Comparison of ENCODE assay signal across 8 cellular contexts in genomic region chr20:4685923-4686221, GRCh38. TPM values are rescaled to one million over a fixed set of nuclear protein-coding genes. Genes with fewer than 3 reads are reported as not detected.
DNase-seq lines count a peak whose midpoint lies in the region; ATAC-seq and TF ChIP-seq lines count a peak whose summit lies in the region.

No MANE protein-coding gene starts in this region.

- POLR2A ChIA-PET in OCI-LY7 (lab: Charles Lee): no interaction called here

- peak overlapping the region; percentile 8 for H3K23ac ChIP-seq in neuronal stem cell (ENCODE audit: low read depth, low read length, poor library complexity)

- H2AFZ ChIP-seq in OCI-LY7 (ENCODE audit: low read length): no peak overlapping the region
- peak overlapping the region; percentile 95 for H2AFZ ChIP-seq in neuronal stem cell (ENCODE audit: low read length)

- H2BK120ac ChIP-seq in neuronal stem cell (ENCODE audit: low read depth, low read length): no peak overlapping the region

- no peak overlapping the region for H3K18ac ChIP-seq in neuronal stem cell (ENCODE audit: low read length)

- DNase-seq in CD4-positive, CD25-positive, alpha-beta regulatory T cell: no peak
- DNase-seq in OCI-LY7 (ENCODE audit: low spot score) (no peak), endodermal cell (no peak), neuronal stem cell (ENCODE audit: low spot score) (no peak), cerebellar cortex (ENCODE audit: low spot score) (no peak), hippocampal formation (lab: John Stamatoyannopoulos, UW) (no peak), DMS53 (lab: John Stamatoyannopoulos, UW) (no peak)

- H3K4me2 ChIP-seq in OCI-LY7 (ENCODE audit: low read length) (peak overlapping the region; percentile 88), neuronal stem cell (ENCODE audit: insufficient read depth, low read length, poor library complexity, severe bottlenecking) (peak overlapping the region; percentile 74)

- TF ChIP-seq CTCF in OCI-LY7 (conservative IDR thresholded peaks at IDR 0.05; ENCODE audit: low read length) (no peak), endodermal cell (conservative IDR thresholded peaks at IDR 0.05) (no peak)

- peak overlapping the region; percentile 95 to 96 (median 95) for H3K27ac Mint-ChIP-seq in CD4-positive, CD25-positive, alpha-beta regulatory T cell
- no peak overlapping the region for H3K27ac Mint-ChIP-seq in endodermal cell

- no peak for ATAC-seq in CD4-positive, CD25-positive, alpha-beta regulatory T cell (ENCODE audit: low read depth in 2 of 2)
- no peak for ATAC-seq in GM18505 (IDR thresholded peaks at IDR 0.05; ENCODE audit: unreplicated experiment)

- no peaks in the 10 kb centered on the region for H4K20me1 ChIP-seq in OCI-LY7 (ENCODE audit: insufficient read depth, low read length)

- H3K36me3 Mint-ChIP-seq in CD4-positive, CD25-positive, alpha-beta regulatory T cell: peaks cover 1% of the 10 kb centered on the region
- no peaks in the 10 kb centered on the region for H3K36me3 Mint-ChIP-seq in endodermal cell (ENCODE audit: low read depth)

- H3K4ac ChIP-seq in neuronal stem cell (ENCODE audit: low read length): no peak overlapping the region

- H2BK12ac ChIP-seq in neuronal stem cell (ENCODE audit: low read length): no peak overlapping the region

- no peaks in the 10 kb centered on the region for H3K79me1 ChIP-seq in neuronal stem cell (ENCODE audit: low read depth, low read length)

- WGBS in endodermal cell (ENCODE audit: insufficient coverage in 1 of 2, insufficient read length in 1 of 2), 2 experiments: 11 to 17% methylated on average over 7 of the region's 8 CpGs
- WGBS in neuronal stem cell (ENCODE audit: extremely low coverage in 2 of 2, insufficient read length in 2 of 2, insufficient replicate concordance in 1 of 2), 2 donors: no CpG with 5 or more reads among the region's 8 CpGs

- no TSS peak for BruUV-seq in OCI-LY7 (replicated peaks; lab: Mats Ljungman, UMichigan)

- TF ChIP-seq POLR2A in GM18505 (IDR thresholded peaks at IDR 0.05; ENCODE audit: borderline replicate concordance, extremely low read depth, insufficient read depth, insufficient read length): no peak

- no peaks in the 10 kb centered on the region for H3K9me3 ChIP-seq in CD4-positive, CD25-positive, alpha-beta regulatory T cell (ENCODE audit: control insufficient read depth in 2 of 2, low read length in 2 of 2)
- H3K9me3 ChIP-seq in OCI-LY7 (ENCODE audit: low read length) (no peaks in the 10 kb centered on the region), endodermal cell (ENCODE audit: control insufficient read depth, low read length) (no peaks in the 10 kb centered on the region), neuronal stem cell (replicated peaks in 1 of 2; ENCODE audit: control insufficient read depth in 2 of 2, insufficient read depth in 1 of 2, low read depth in 1 of 2, low read length in 2 of 2) (peaks cover 0 to 3% of the 10 kb centered on the region in 2 donors)

- H3K4me1 Mint-ChIP-seq in CD4-positive, CD25-positive, alpha-beta regulatory T cell: peaks cover 39 to 67% (median 51%) of the 10 kb centered on the region in 4 donors
- H3K4me1 Mint-ChIP-seq in endodermal cell: peaks cover 7% of the 10 kb centered on the region

- H3K27me3 ChIP-seq in CD4-positive, CD25-positive, alpha-beta regulatory T cell (ENCODE audit: control insufficient read depth, insufficient read depth, low read length): no peaks in the 10 kb centered on the region
- H3K27me3 ChIP-seq in endodermal cell (ENCODE audit: control insufficient read depth, insufficient read depth, low read length, poor library complexity, severe bottlenecking) (peaks cover 10% of the 10 kb centered on the region), neuronal stem cell (ENCODE audit: control insufficient read depth in 3 of 3, insufficient read depth in 3 of 3, low read depth in 1 of 3, low read length in 3 of 3) (peaks cover 0 to 16% (median 8%) of the 10 kb centered on the region in 3 experiments)

- peak overlapping the region; percentile 88 for H3K4me3 ChIP-seq in CD4-positive, CD25-positive, alpha-beta regulatory T cell (ENCODE audit: low read depth, low read length)
- peak overlapping the region; percentile 70 for H3K4me3 ChIP-seq in OCI-LY7 (ENCODE audit: low read depth, low read length, poor library complexity, severe bottlenecking)
- H3K4me3 ChIP-seq in endodermal cell (ENCODE audit: low read length): peak overlapping the region; percentile 79
- H3K4me3 ChIP-seq in neuronal stem cell (ENCODE audit: low read length in 2 of 2): peak overlapping the region; percentile 68 to 89

- no peaks in the 10 kb centered on the region for H3K36me3 ChIP-seq in CD4-positive, CD25-positive, alpha-beta regulatory T cell (ENCODE audit: control insufficient read depth, insufficient read depth, low read length)
- no peaks in the 10 kb centered on the region for H3K36me3 ChIP-seq in OCI-LY7 (ENCODE audit: insufficient read depth, low read length)
- no peaks in the 10 kb centered on the region for H3K36me3 ChIP-seq in endodermal cell (ENCODE audit: control insufficient read depth, insufficient read depth, low read length)
- no peaks in the 10 kb centered on the region for H3K36me3 ChIP-seq in neuronal stem cell (replicated peaks in 1 of 2; ENCODE audit: control insufficient read depth in 2 of 2, insufficient read depth in 2 of 2, low read length in 2 of 2)

- no peak overlapping the region for H4K91ac ChIP-seq in neuronal stem cell (ENCODE audit: low read depth, low read length, poor library complexity)

- intact Hi-C loops in OCI-LY7 (cut with micrococcal nuclease; ENCODE audit: unreplicated experiment): no loop called here

- H3K4me1 ChIP-seq in CD4-positive, CD25-positive, alpha-beta regulatory T cell (ENCODE audit: control insufficient read depth, insufficient read depth, low read length, poor library complexity, severe bottlenecking): peaks cover 60% of the 10 kb centered on the region
- H3K4me1 ChIP-seq in OCI-LY7 (ENCODE audit: insufficient read depth, low read length, poor library complexity, severe bottlenecking): no peaks in the 10 kb centered on the region
- no peaks in the 10 kb centered on the region for H3K4me1 ChIP-seq in endodermal cell (ENCODE audit: control insufficient read depth, insufficient read depth, low read length)
- H3K4me1 ChIP-seq in neuronal stem cell (ENCODE audit: control insufficient read depth in 2 of 2, insufficient read depth in 1 of 2, low read depth in 1 of 2, low read length in 2 of 2): peaks cover 3 to 12% of the 10 kb centered on the region in 2 donors

- no peak overlapping the region for H2BK5ac ChIP-seq in neuronal stem cell (ENCODE audit: low read length)

- no peak overlapping the region for H2AK5ac ChIP-seq in neuronal stem cell (ENCODE audit: low read depth, low read length)

- no peak overlapping the region for H3K14ac ChIP-seq in neuronal stem cell (ENCODE audit: low read length)

- peak overlapping the region; percentile 81 to 97 (median 89) for H3K4me3 Mint-ChIP-seq in CD4-positive, CD25-positive, alpha-beta regulatory T cell
- H3K4me3 Mint-ChIP-seq in endodermal cell: peak overlapping the region; percentile 64

- CTCF ChIA-PET in OCI-LY7 (lab: Charles Lee; ENCODE audit: unreplicated experiment): no interaction called here

- peak overlapping the region; percentile 34 for H3K9ac ChIP-seq in endodermal cell (ENCODE audit: extremely low read depth, low read length, poor library complexity, severe bottlenecking)
- no peak overlapping the region for H3K9ac ChIP-seq in neuronal stem cell (ENCODE audit: low read depth, low read length, poor library complexity)

- no peak overlapping the region for H4K8ac ChIP-seq in neuronal stem cell (ENCODE audit: low read depth, low read length)

- H3K27ac ChIP-seq in CD4-positive, CD25-positive, alpha-beta regulatory T cell (ENCODE audit: insufficient read depth, low read length, poor library complexity, severe bottlenecking): peak overlapping the region; percentile 92
- H3K27ac ChIP-seq in OCI-LY7 (ENCODE audit: low read depth, low read length, poor library complexity, severe bottlenecking): no peak overlapping the region
- no peak overlapping the region for H3K27ac ChIP-seq in endodermal cell (ENCODE audit: low read depth, low read length)
- no peak overlapping the region for H3K27ac ChIP-seq in neuronal stem cell (replicated peaks; ENCODE audit: low read length)

- no peaks in the 10 kb centered on the region for H3K79me2 ChIP-seq in OCI-LY7 (ENCODE audit: insufficient read depth, low read depth, low read length)

- no peaks in the 10 kb centered on the region for H3K9me2 ChIP-seq in OCI-LY7 (ENCODE audit: insufficient read depth, low read length)

- H3K27me3 Mint-ChIP-seq in CD4-positive, CD25-positive, alpha-beta regulatory T cell: no peaks in the 10 kb centered on the region
- peaks cover 8% of the 10 kb centered on the region for H3K27me3 Mint-ChIP-seq in endodermal cell (ENCODE audit: insufficient read depth)

- no peaks in the 10 kb centered on the region for H3K9me3 Mint-ChIP-seq in CD4-positive, CD25-positive, alpha-beta regulatory T cell
- no peaks in the 10 kb centered on the region for H3K9me3 Mint-ChIP-seq in endodermal cell

- H2BK15ac ChIP-seq in neuronal stem cell (ENCODE audit: low read length): no peak overlapping the region

RNA-seq across cellular contexts. Expression of gene PRNP, which starts 0.4 kb away (rescaled TPM):
- 97.8 TPM for total RNA-seq in CD4-positive, CD25-positive, alpha-beta regulatory T cell
- polyA plus RNA-seq in CD4-positive, CD25-positive, alpha-beta regulatory T cell: 100 to 1,000 TPM; 103 to 136 (median 119) TPM
- 1.0 and 2.8 TPM in 2 replicates for total RNA-seq in OCI-LY7 (2014; rRNA removed; shearing (Covaris generic))
- 3.7 and 4.7 TPM in 2 replicates for total RNA-seq in OCI-LY7 (2022)
- 10 to 100 TPM in 1 of 2 donors, 1 to 10 TPM in 1; 9.3 to 14.9 TPM for total RNA-seq in endodermal cell
- 12.3 TPM for polyA plus RNA-seq in endodermal cell (2013, experiment 1 of 2)
- 11.2 TPM for polyA plus RNA-seq in endodermal cell (2013, experiment 2 of 2)
- 7.3 TPM for polyA plus RNA-seq in neuronal stem cell (2013, experiment 1 of 2)
- 7.2 TPM for polyA plus RNA-seq in neuronal stem cell (2013, experiment 2 of 2)

RNA-seq across cellular contexts. Expression of gene PRND, which starts 35.8 kb away (rescaled TPM):
- not detected for total RNA-seq in CD4-positive, CD25-positive, alpha-beta regulatory T cell
- polyA plus RNA-seq in CD4-positive, CD25-positive, alpha-beta regulatory T cell: under 1 TPM in 3 of 4 donors, not detected in 1; 0.05 to 0.26 (median 0.17) TPM
- total RNA-seq in OCI-LY7 (2014; rRNA removed; shearing (Covaris generic)): not detected in 2 replicates
- not detected in 2 replicates for total RNA-seq in OCI-LY7 (2022)
- under 1 TPM; 0.24 to 0.88 TPM for total RNA-seq in endodermal cell
- polyA plus RNA-seq in endodermal cell (2013, experiment 1 of 2): 0.32 TPM
- polyA plus RNA-seq in endodermal cell (2013, experiment 2 of 2): 0.21 TPM
- polyA plus RNA-seq in neuronal stem cell (2013, experiment 1 of 2): not detected
- not detected for polyA plus RNA-seq in neuronal stem cell (2013, experiment 2 of 2)
